1 cellular context compared by ENCODE assay signal in genomic region chr17:46809110-46809571, GRCh38.
TF ChIP-seq lines count a peak whose summit lies in the region.

No MANE protein-coding gene starts in this region.

TF ChIP-seq in K562, 482 proteins besides CTCF, POLR2A, EP300 and RAD21 (continued from another document and continues in another):
- TF ChIP-seq PRPF4 (IDR thresholded peaks at IDR 0.05; ENCODE audit: insufficient read depth, low read depth, low read length, poor library complexity, severe bottlenecking), result no peak
- peak; percentile 84 for TF ChIP-seq HDAC2 (IDR thresholded peaks at IDR 0.05)
- peak; percentile 7; the same call in 1 of the 2 replicates for TF ChIP-seq MTA2 (IDR thresholded peaks at IDR 0.05; ENCODE audit: low read depth)
- TF ChIP-seq ZNF3 (CRISPR knock-in tag; IDR thresholded peaks at IDR 0.05), result no peak
- TF ChIP-seq ZNF280A (IDR thresholded peaks at IDR 0.05; ENCODE audit: low read depth, partially characterized antibody), result no peak
- TF ChIP-seq FOXA3 (CRISPR knock-in tag; conservative IDR thresholded peaks at IDR 0.05 in 1 of 2, IDR thresholded peaks at IDR 0.05 in 1 of 2), result no peak
- peak; percentile 98 for TF ChIP-seq ZFP36 (IDR thresholded peaks at IDR 0.05; ENCODE audit: low read depth, low read length, partially characterized antibody)
- TF ChIP-seq ZNF143 (CRISPR knock-in tag; IDR thresholded peaks at IDR 0.05), result no peak
- no peak for TF ChIP-seq SRSF1 (IDR thresholded peaks at IDR 0.05; ENCODE audit: low read depth, low read length)
- TF ChIP-seq AFF4 (CRISPR knock-in tag; IDR thresholded peaks at IDR 0.05), result no peak
- TF ChIP-seq RBM25 (IDR thresholded peaks at IDR 0.05; ENCODE audit: low read depth, low read length, severe bottlenecking), result peak; percentile 99
- TF ChIP-seq NBN (IDR thresholded peaks at IDR 0.05; ENCODE audit: low read depth), result no peak
- no peak for TF ChIP-seq ZNF431 (CRISPR knock-in tag; IDR thresholded peaks at IDR 0.05)
- no peak for TF ChIP-seq TSHZ1 (CRISPR knock-in tag; IDR thresholded peaks at IDR 0.05)
- no peak for TF ChIP-seq HNRNPUL1 (IDR thresholded peaks at IDR 0.05; ENCODE audit: low read length)
- TF ChIP-seq FOXP1 (CRISPR knock-in tag; IDR thresholded peaks at IDR 0.05), result no peak
- TF ChIP-seq ZNF511 (CRISPR knock-in tag; IDR thresholded peaks at IDR 0.05), result no peak
- TF ChIP-seq ZNF592 (IDR thresholded peaks at IDR 0.05), result peak; percentile 81
- TF ChIP-seq PTTG1 (tag; IDR thresholded peaks at IDR 0.05; ENCODE audit: low read depth), result no peak
- TF ChIP-seq ZNF445 (CRISPR knock-in tag; IDR thresholded peaks at IDR 0.05; ENCODE audit: low read depth), result no peak
- TF ChIP-seq FOXA1 (IDR thresholded peaks at IDR 0.05; ENCODE audit: borderline replicate concordance), result no peak
- no peak for TF ChIP-seq CBX1 (IDR thresholded peaks at IDR 0.05; ENCODE audit: low read depth)
- TF ChIP-seq POLR2AphosphoS5 (IDR thresholded peaks at IDR 0.05; ENCODE audit: control insufficient read depth, insufficient read depth, low read depth, low read length), result no peak
- no peak for TF ChIP-seq ZNF23 (CRISPR knock-in tag; IDR thresholded peaks at IDR 0.05)
- TF ChIP-seq SUPT5H (IDR thresholded peaks at IDR 0.05), result no peak
- TF ChIP-seq ZNF764 (CRISPR knock-in tag; IDR thresholded peaks at IDR 0.05; ENCODE audit: low read depth), result no peak
- TF ChIP-seq C11orf30 (IDR thresholded peaks at IDR 0.05; ENCODE audit: low read depth), result no peak
- TF ChIP-seq ZNF583 (CRISPR knock-in tag; IDR thresholded peaks at IDR 0.05), result no peak
- TF ChIP-seq ZC3H11A (IDR thresholded peaks at IDR 0.05; ENCODE audit: low read depth, low read length), result no peak
- no peak for TF ChIP-seq ZFP91 (CRISPR knock-in tag; IDR thresholded peaks at IDR 0.05)
- TF ChIP-seq ATF7 (IDR thresholded peaks at IDR 0.05), result peak; percentile 36; the same call in 1 of the 2 replicates
- TF ChIP-seq ARNT (IDR thresholded peaks at IDR 0.05), result 0 out of 4 replicates have a peak, but pooled peaks of 1 of the 2 experiments have one; percentile 43
- no peak for TF ChIP-seq KLF10 (CRISPR knock-in tag; IDR thresholded peaks at IDR 0.05)
- TF ChIP-seq CHAMP1 (IDR thresholded peaks at IDR 0.05), result no peak
- TF ChIP-seq HES1 (IDR thresholded peaks at IDR 0.05; ENCODE audit: low read depth), result no peak
- TF ChIP-seq SRSF9 (IDR thresholded peaks at IDR 0.05; ENCODE audit: borderline replicate concordance, low read depth, low read length), result no peak
- TF ChIP-seq ZNF766 (CRISPR knock-in tag; conservative IDR thresholded peaks at IDR 0.05), result no peak
- no peak for TF ChIP-seq PBX2 (CRISPR knock-in tag; IDR thresholded peaks at IDR 0.05; ENCODE audit: low read depth)
- peak; percentile 73 for TF ChIP-seq PBX2 (tag; conservative IDR thresholded peaks at IDR 0.05; ENCODE audit: low read depth)
